Comparison of ENCODE assay signal across 16 cellular contexts in genomic region chrX:104108955-104109354, GRCh38. TPM values are rescaled to one million over a fixed set of nuclear protein-coding genes. Genes with fewer than 3 reads are reported as not detected.
"Had no signal": no experiment of that assay in that cellular context is flagged by ENCODE, and none has a peak within 500 bp of the region (broad histone marks: within the 10 kb centered on the region; RNA-seq: fewer than 3 reads in every experiment).

No MANE protein-coding gene starts in this region.

- FAIRE-seq: bronchial epithelial cell, islet of Langerhans had no signal

- H3K27me3 ChIP-seq: ascending aorta had no signal

- H3K9me3 Mint-ChIP-seq: activated naive CD4-positive, alpha-beta T cell treated with anti-CD3 and anti-CD28 coated beads, Interleukin-2, amount 50 U/mL, for 72 hours; neural crest cell had no signal

- H3K36me3 Mint-ChIP-seq: activated naive CD4-positive, alpha-beta T cell treated with anti-CD3 and anti-CD28 coated beads, Interleukin-2, amount 50 U/mL, for 72 hours had no signal

- DNase-seq: activated CD4-positive, alpha-beta T cell treated with anti-CD3 and anti-CD28 coated beads for 1 hour; activated CD8-positive, alpha-beta memory T cell treated with anti-CD3 and anti-CD28 coated beads for 24 hours; activated effector memory CD4-positive, alpha-beta T cell treated with anti-CD3 and anti-CD28 coated beads, Interleukin-2, amount 50 U/mL, for 16 hours; dorsolateral prefrontal cortex; foreskin keratinocyte; stimulated activated CD4-positive, alpha-beta T cell treated with anti-CD3 and anti-CD28 coated beads, Interleukin-2, amount 100 ng/mL, for 24 hours; stimulated activated naive CD4-positive, alpha-beta T cell treated with Interleukin-2 at 50 U/mL for 16 hours; T-helper 9 cell had no signal

- H3K27ac ChIP-seq: ascending aorta, dorsolateral prefrontal cortex, foreskin keratinocyte, thoracic aorta had no signal

- ATAC-seq: activated naive CD4-positive, alpha-beta T cell treated with anti-CD3 and anti-CD28 coated beads, Interleukin-2, amount 50 U/mL, for 72 hours; foreskin keratinocyte; left lobe of liver; sciatic nerve had no signal

- H3K4me1 ChIP-seq: ascending aorta, foreskin keratinocyte had no signal

- H3K9me3 ChIP-seq: ascending aorta, thoracic aorta had no signal

- H3K36me3 ChIP-seq: ascending aorta, thoracic aorta had no signal

- H3K4me3 ChIP-seq: ascending aorta, dorsolateral prefrontal cortex, thoracic aorta had no signal

- H3K27ac Mint-ChIP-seq: activated naive CD4-positive, alpha-beta T cell treated with anti-CD3 and anti-CD28 coated beads, Interleukin-2, amount 50 U/mL, for 72 hours had no signal

- H3K4me3 Mint-ChIP-seq: neural crest cell had no signal

RNA-seq across cellular contexts. Expression of gene ZCCHC18, which starts 3.4 kb away (rescaled TPM):
- total RNA-seq: bronchial epithelial cell, left lobe of liver had no signal
